Comparison of ENCODE assay signal across 8 cellular contexts in genomic region chr19:48618916-48619691, GRCh38. TPM values are rescaled to one million over a fixed set of nuclear protein-coding genes. Genes with fewer than 3 reads are reported as not detected.
DNase-seq lines count a peak whose midpoint lies in the region; ATAC-seq and TF ChIP-seq lines count a peak whose summit lies in the region.

Gene RPL18, minus strand, starts transcription at chr19:48619178. Its CDS starts 35 bp downstream, at chr19:48619143.
Gene SPHK2, plus strand, starts transcription at chr19:48619506. Its CDS starts 1,009 bp downstream, at chr19:48620515.

- H3K27me3 ChIP-seq in ACC112 (ENCODE audit: insufficient read depth, low read length) (no peaks in the 10 kb centered on the region), breast epithelium (no peaks in the 10 kb centered on the region), iPS-20b (ENCODE audit: insufficient read depth, low read length) (no peaks in the 10 kb centered on the region)

- H3K36me3 ChIP-seq in ACC112 (ENCODE audit: insufficient read depth, low read length), result peaks cover 18% of the 10 kb centered on the region; the same call in 1 of the 2 replicates
- H3K36me3 ChIP-seq in breast epithelium, result no peaks in the 10 kb centered on the region
- H3K36me3 ChIP-seq in iPS-20b (ENCODE audit: insufficient read depth, low read depth, low read length), result peaks cover 35% of the 10 kb centered on the region

- intact Hi-C loops in breast epithelium (cut with DNase I; ENCODE audit: low total_unique reads), result no loop called here

- peak; percentile 73 for TF ChIP-seq POLR2A in breast epithelium (IDR thresholded peaks at IDR 0.05)

- H3K27ac ChIP-seq in ACC112 (ENCODE audit: low read depth, low read length), result peak within 1 kb of the TSS; percentile 88
- peak within 1 kb of the TSS; percentile 90 for H3K27ac ChIP-seq in VCaP
- H3K27ac ChIP-seq in breast epithelium, result peak within 1 kb of the TSS; percentile 91 to 93
- H3K27ac ChIP-seq in iPS-20b (ENCODE audit: low read length), result peak within 1 kb of the TSS; percentile 41
- peak within 1 kb of the TSS; percentile 42 to 96 (median 87) for H3K27ac ChIP-seq in skin epidermis

- DNase-seq in NCI-H2196 treated with DMSO at 0.1 percent for 48 hours (lab: John Stamatoyannopoulos, UW; ENCODE audit: unreplicated experiment), result peak; percentile 98
- peak; percentile 98 to 99 for DNase-seq in breast epithelium (ENCODE audit: low spot score in 2 of 2)

- H3K4me3 ChIP-seq in ACC112 (ENCODE audit: low read depth, low read length) (peak within 1 kb of the TSS; percentile 94), breast epithelium (peak within 1 kb of the TSS; percentile 90 to 96 (median 93)), iPS-20b (ENCODE audit: low read length) (peak within 1 kb of the TSS; percentile 95), skin epidermis (peak within 1 kb of the TSS; percentile 62 to 86 (median 71))

- peaks cover 17% of the 10 kb centered on the region for H3K4me1 ChIP-seq in ACC112 (ENCODE audit: control insufficient read depth, insufficient read depth, low read length, unreplicated experiment)
- peaks cover 4 to 29% of the 10 kb centered on the region in 2 donors for H3K4me1 ChIP-seq in breast epithelium
- H3K4me1 ChIP-seq in iPS-20b (ENCODE audit: insufficient read depth, low read length), result peaks cover 18% of the 10 kb centered on the region

- TF ChIP-seq CTCF in VCaP (conservative IDR thresholded peaks at IDR 0.05) (no peak), breast epithelium (IDR thresholded peaks at IDR 0.05) (peak in 1 of 3 donors; percentile 8)

- H3K79me2 ChIP-seq in ACC112 (ENCODE audit: control insufficient read depth, insufficient read depth, low read length, unreplicated experiment), result peaks cover 44% of the 10 kb centered on the region

- ATAC-seq in GM18870 (IDR thresholded peaks at IDR 0.05; ENCODE audit: unreplicated experiment), result peak; percentile 87
- peak; percentile 85 for ATAC-seq in HG03135 (IDR thresholded peaks at IDR 0.05; ENCODE audit: unreplicated experiment)

- H3K9ac ChIP-seq in iPS-20b (ENCODE audit: low read depth, low read length), result peak within 1 kb of the TSS; percentile 99

- H2AFZ ChIP-seq in ACC112 (ENCODE audit: low read length, unreplicated experiment), result no peak within 1 kb of the TSS

- H3K9me3 ChIP-seq in breast epithelium (no peaks in the 10 kb centered on the region), iPS-20b (ENCODE audit: insufficient read depth, low read depth, low read length) (no peaks in the 10 kb centered on the region)

RNA-seq across cellular contexts. Expression of gene RPL18, which starts in this region (rescaled TPM):
- total RNA-seq in breast epithelium, result 1,000 to 10,000 TPM; 1,880 to 2,937 (median 2,507) TPM

RNA-seq across cellular contexts. Expression of gene SPHK2, which starts in this region (rescaled TPM):
- 10 to 100 TPM in 2 of 3 donors, 1 to 10 TPM in 1; 7.4 to 10.8 (median 10.5) TPM for total RNA-seq in breast epithelium

Comparison
In these comparisons a context has a peak if more than half of its experiments do, and no peak if none do; other contexts are left out.
1. Peak in every context shown above with its lines: DNase-seq, ATAC-seq, H3K4me3 ChIP-seq and H3K27ac ChIP-seq.
2. H3K27ac ChIP-seq: peak in every context shown above with its lines; median percentile 92 in breast epithelium; 90 in VCaP; 88 in ACC112; 87 in skin epidermis; 41 in iPS-20b.